ENCODE assay signal across 27 cellular contexts in the genomic region with DNA sequence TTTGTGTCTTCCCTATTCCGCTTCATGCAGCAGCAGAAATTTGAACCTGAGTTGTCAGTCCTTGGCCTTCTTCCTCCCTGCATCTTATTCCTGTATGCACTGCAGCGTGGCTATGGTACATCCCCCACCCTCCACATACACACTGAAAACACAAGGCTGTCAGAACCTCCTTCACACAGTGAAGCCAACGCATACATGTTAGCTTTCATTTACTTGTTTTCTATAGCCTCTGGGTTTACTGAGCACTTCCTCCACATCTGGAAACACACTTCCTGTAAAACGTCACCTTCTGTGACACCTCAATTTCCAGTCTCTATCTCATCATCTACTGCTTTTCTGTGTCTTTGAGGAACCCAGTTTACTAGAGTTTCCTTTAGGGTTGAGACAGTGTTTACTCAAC. TPM values are rescaled to one million over a fixed set of nuclear protein-coding genes. Genes with fewer than 3 reads are reported as not detected.
A peak's percentile ranks its signal among the peaks of the same experiment; 100 is the strongest.
DNase-seq lines count a peak whose midpoint lies in the region; ATAC-seq, FAIRE-seq and TF ChIP-seq lines count a peak whose summit lies in the region.
"Had no signal": no experiment of that assay in that cellular context is flagged by ENCODE, and none has a peak within 500 bp of the region (broad histone marks: within the 10 kb centered on the region; RNA-seq: fewer than 3 reads in every experiment).

No MANE protein-coding gene starts in this region.

- no peaks in the 10 kb centered on the region for H3K9me3 ChIP-seq in Loucy (ENCODE audit: insufficient read depth, low read depth, low read length)
- H3K9me3 ChIP-seq in kidney (ENCODE audit: control insufficient read depth in 1 of 2, low read length in 2 of 2), result no peaks in the 10 kb centered on the region
- H3K9me3 ChIP-seq: heart right ventricle, tibial nerve had no signal

- H3K4me2 ChIP-seq in Loucy (ENCODE audit: low read depth, low read length, poor library complexity, severe bottlenecking), result peak overlapping the region; percentile 3

- no peak overlapping the region for H3K4me3 Mint-ChIP-seq in stimulated activated naive CD8-positive, alpha-beta T cell treated with anti-CD3 and anti-CD28 coated beads, Interleukin-15, amount 100 ng/mL, for 72 hours
- H3K4me3 Mint-ChIP-seq in activated T-helper 1 cell treated with anti-CD3 and anti-CD28 coated beads, Interleukin-12 subunit alpha, Interleukin-12 subunit beta, Interleukin-2, Interleukin-4 antibody, amounts not matched to agents 30 ng/mL and 10 ng/mL and 1 ng/mL, durations not matched to agents 14 hours and 24 hours and 36 hours, result peak overlapping the region; percentile 32
- H3K4me3 Mint-ChIP-seq: stimulated activated naive CD8-positive, alpha-beta T cell treated with anti-CD3 and anti-CD28 coated beads, Interleukin-15, Interleukin-2, amounts not matched to agents 100 ng/mL and 50 ng/mL, for 24 hours had no signal

- no peaks in the 10 kb centered on the region for H3F3A ChIP-seq in Loucy (ENCODE audit: low read depth)

- intact Hi-C loops in activated T-helper 1 cell treated with anti-CD3 and anti-CD28 coated beads, Interleukin-12 subunit alpha, Interleukin-12 subunit beta, Interleukin-2, Interleukin-4 antibody, amounts not matched to agents 30 ng/mL and 10 ng/mL and 1 ng/mL, durations not matched to agents 14 hours and 24 hours and 36 hours (cut with micrococcal nuclease), result no loop called here
- intact Hi-C loops in kidney (cut with DNase I), result no loop called here

- H3K27me3 Mint-ChIP-seq in stimulated activated naive CD8-positive, alpha-beta T cell treated with anti-CD3 and anti-CD28 coated beads, Interleukin-15, amount 100 ng/mL, for 72 hours, result no peaks in the 10 kb centered on the region
- peaks cover 2% of the 10 kb centered on the region for H3K27me3 Mint-ChIP-seq in activated T-helper 1 cell treated with anti-CD3 and anti-CD28 coated beads, Interleukin-12 subunit alpha, Interleukin-12 subunit beta, Interleukin-2, Interleukin-4 antibody, amounts not matched to agents 30 ng/mL and 10 ng/mL and 1 ng/mL, durations not matched to agents 14 hours and 24 hours and 36 hours (ENCODE audit: insufficient read depth)
- H3K27me3 Mint-ChIP-seq: progenitor cell of endocrine pancreas; stimulated activated naive CD8-positive, alpha-beta T cell treated with anti-CD3 and anti-CD28 coated beads, Interleukin-15, Interleukin-2, amounts not matched to agents 100 ng/mL and 50 ng/mL, for 24 hours had no signal

- no peaks in the 10 kb centered on the region for H3K36me3 ChIP-seq in Loucy (ENCODE audit: insufficient read depth, low read length)
- H3K36me3 ChIP-seq in kidney (ENCODE audit: control insufficient read depth in 1 of 2, insufficient read depth in 2 of 2, low read length in 2 of 2), result no peaks in the 10 kb centered on the region
- H3K36me3 ChIP-seq: heart right ventricle, tibial nerve had no signal

- H3K4me1 Mint-ChIP-seq in stimulated activated naive CD8-positive, alpha-beta T cell treated with anti-CD3 and anti-CD28 coated beads, Interleukin-15, amount 100 ng/mL, for 72 hours, result peaks cover 7% of the 10 kb centered on the region
- peaks cover 11% of the 10 kb centered on the region for H3K4me1 Mint-ChIP-seq in activated T-helper 1 cell treated with anti-CD3 and anti-CD28 coated beads, Interleukin-12 subunit alpha, Interleukin-12 subunit beta, Interleukin-2, Interleukin-4 antibody, amounts not matched to agents 30 ng/mL and 10 ng/mL and 1 ng/mL, durations not matched to agents 14 hours and 24 hours and 36 hours (ENCODE audit: low read depth)

- no peak for DNase-seq in stimulated activated naive CD8-positive, alpha-beta T cell treated with anti-CD3 and anti-CD28 coated beads, Interleukin-15, amount 100 ng/mL, for 72 hours
- DNase-seq in stimulated activated naive CD8-positive, alpha-beta T cell treated with anti-CD3 and anti-CD28 coated beads, Interleukin-15, Interleukin-2, amounts not matched to agents 100 U/mL and 50 U/mL, for 24 hours, result no peak
- DNase-seq in activated T-helper 1 cell treated with anti-CD3 and anti-CD28 coated beads, Interleukin-12 subunit alpha, Interleukin-12 subunit beta, Interleukin-2, Interleukin-4 antibody, amounts not matched to agents 30 ng/mL and 10 ng/mL and 1 ng/mL, durations not matched to agents 14 hours and 24 hours and 36 hours (ENCODE audit: low spot score), result no peak
- DNase-seq in GM20000 (ENCODE audit: low spot score) (no peak), kidney (no peak), activated gamma-delta T cell treated with Interleukin-2 at 50 U/mL for 16 hours (no peak)
- DNase-seq: activated naive CD4-positive, alpha-beta T cell; amygdala; DMS153; effector memory CD4-positive, alpha-beta T cell; foreskin fibroblast; GM23248; heart right ventricle; NCI-H1105; NCI-H2081; NCI-H345; NCI-H748 treated with DMSO at 0.1 percent for 48 hours; OCI-M1; Right ventricle myocardium superior had no signal

- H3K9me2 ChIP-seq in Loucy (replicated peaks; ENCODE audit: low read depth, low read length), result no peaks in the 10 kb centered on the region

- H3K27ac Mint-ChIP-seq in stimulated activated naive CD8-positive, alpha-beta T cell treated with anti-CD3 and anti-CD28 coated beads, Interleukin-15, amount 100 ng/mL, for 72 hours, result peak overlapping the region in 1 of 2 donors; percentile 9
- peak overlapping the region; percentile 63 for H3K27ac Mint-ChIP-seq in activated T-helper 1 cell treated with anti-CD3 and anti-CD28 coated beads, Interleukin-12 subunit alpha, Interleukin-12 subunit beta, Interleukin-2, Interleukin-4 antibody, amounts not matched to agents 30 ng/mL and 10 ng/mL and 1 ng/mL, durations not matched to agents 14 hours and 24 hours and 36 hours
- H3K27ac Mint-ChIP-seq: progenitor cell of endocrine pancreas; stimulated activated naive CD8-positive, alpha-beta T cell treated with anti-CD3 and anti-CD28 coated beads, Interleukin-15, Interleukin-2, amounts not matched to agents 100 ng/mL and 50 ng/mL, for 24 hours had no signal

- peaks cover 2% of the 10 kb centered on the region for H3K36me3 Mint-ChIP-seq in activated T-helper 1 cell treated with anti-CD3 and anti-CD28 coated beads, Interleukin-12 subunit alpha, Interleukin-12 subunit beta, Interleukin-2, Interleukin-4 antibody, amounts not matched to agents 30 ng/mL and 10 ng/mL and 1 ng/mL, durations not matched to agents 14 hours and 24 hours and 36 hours (ENCODE audit: low read depth)

- H3K27ac ChIP-seq in kidney (ENCODE audit: low read depth in 2 of 2, low read length in 2 of 2), result no peak overlapping the region
- H3K27ac ChIP-seq: GM23248, heart right ventricle, tibial nerve had no signal

- H3K9ac ChIP-seq in Loucy (ENCODE audit: low read depth, low read length, poor library complexity, severe bottlenecking) (no peak overlapping the region), kidney (ENCODE audit: low read length in 2 of 2) (no peak overlapping the region)
- H3K9ac ChIP-seq: GM23248 had no signal

- no peak overlapping the region; the same call in 1 of the 2 replicates for H2AFZ ChIP-seq in Loucy (ENCODE audit: low read length)
- H2AFZ ChIP-seq: GM23248 had no signal

- no peak overlapping the region for H3K4me3 ChIP-seq in Loucy (ENCODE audit: low read length, poor library complexity, severe bottlenecking)
- no peak overlapping the region for H3K4me3 ChIP-seq in kidney (ENCODE audit: low read length in 2 of 2)
- H3K4me3 ChIP-seq: GM23248, heart right ventricle, tibial nerve had no signal

- H4K20me1 ChIP-seq in Loucy (ENCODE audit: insufficient read depth, low read length, poor library complexity, severe bottlenecking), result no peaks in the 10 kb centered on the region

- ATAC-seq in stimulated activated naive CD8-positive, alpha-beta T cell treated with anti-CD3 and anti-CD28 coated beads, Interleukin-15, amount 100 ng/mL, for 72 hours, result peak; percentile 39
- ATAC-seq in stimulated activated naive CD8-positive, alpha-beta T cell treated with anti-CD3 and anti-CD28 coated beads, Interleukin-15, Interleukin-2, amounts not matched to agents 100 U/mL and 50 U/mL, for 24 hours, result no peak
- ATAC-seq: heart right ventricle, sciatic nerve had no signal

- no peak for TF ChIP-seq CTCF in Loucy (conservative IDR thresholded peaks at IDR 0.05; ENCODE audit: low read length)
- no peak for TF ChIP-seq CTCF in GM20000 (IDR thresholded peaks at IDR 0.05; ENCODE audit: extremely low read depth, missing control alignments)
- no peak for TF ChIP-seq CTCF in kidney (IDR thresholded peaks at IDR 0.05; ENCODE audit: borderline replicate concordance, extremely low read depth, insufficient read depth)

- no peaks in the 10 kb centered on the region for H3K9me3 Mint-ChIP-seq in stimulated activated naive CD8-positive, alpha-beta T cell treated with anti-CD3 and anti-CD28 coated beads, Interleukin-15, amount 100 ng/mL, for 72 hours
- peaks cover 4% of the 10 kb centered on the region for H3K9me3 Mint-ChIP-seq in activated T-helper 1 cell treated with anti-CD3 and anti-CD28 coated beads, Interleukin-12 subunit alpha, Interleukin-12 subunit beta, Interleukin-2, Interleukin-4 antibody, amounts not matched to agents 30 ng/mL and 10 ng/mL and 1 ng/mL, durations not matched to agents 14 hours and 24 hours and 36 hours
- H3K9me3 Mint-ChIP-seq: stimulated activated naive CD8-positive, alpha-beta T cell treated with anti-CD3 and anti-CD28 coated beads, Interleukin-15, Interleukin-2, amounts not matched to agents 100 ng/mL and 50 ng/mL, for 24 hours had no signal

- no peaks in the 10 kb centered on the region for H3K79me2 ChIP-seq in Loucy (ENCODE audit: insufficient read depth, low read length)

- H3K27me3 ChIP-seq in Loucy (ENCODE audit: insufficient read depth, low read length, poor library complexity, severe bottlenecking), result no peaks in the 10 kb centered on the region
- H3K27me3 ChIP-seq: heart right ventricle, tibial nerve had no signal

- no peak for FAIRE-seq in kidney (lab: Jason Lieb, UNC)
- FAIRE-seq: bronchial epithelial cell, colon, G401.6 had no signal

- H3K4me1 ChIP-seq in Loucy (ENCODE audit: insufficient read depth, low read length, poor library complexity, severe bottlenecking), result peaks cover 16% of the 10 kb centered on the region
- no peaks in the 10 kb centered on the region for H3K4me1 ChIP-seq in kidney (ENCODE audit: control insufficient read depth in 1 of 2, insufficient read depth in 1 of 2, low read depth in 1 of 2, low read length in 2 of 2)
- H3K4me1 ChIP-seq: tibial nerve had no signal

RNA-seq across cellular contexts. Expression of a gene that starts 47.0 kb away (rescaled TPM):
- total RNA-seq in activated T-helper 1 cell treated with anti-CD3 and anti-CD28 coated beads, Interleukin-12 subunit alpha, Interleukin-12 subunit beta, Interleukin-2, Interleukin-4 antibody, amounts not matched to agents 30 ng/mL and 10 ng/mL and 1 ng/mL, durations not matched to agents 14 hours and 24 hours and 36 hours, result not detected in 2 replicates
- 13.8 TPM for total RNA-seq in kidney
- polyA plus RNA-seq in kidney (ENCODE audit: insufficient read depth, low read depth, low replicate concordance), result 1.2 TPM
- total RNA-seq: bronchial epithelial cell had no signal

RNA-seq across cellular contexts. Expression of a gene that starts 57.8 kb away (rescaled TPM):
- total RNA-seq in activated T-helper 1 cell treated with anti-CD3 and anti-CD28 coated beads, Interleukin-12 subunit alpha, Interleukin-12 subunit beta, Interleukin-2, Interleukin-4 antibody, amounts not matched to agents 30 ng/mL and 10 ng/mL and 1 ng/mL, durations not matched to agents 14 hours and 24 hours and 36 hours, result 30.3 and 33.2 TPM in 2 replicates
- 192 TPM for total RNA-seq in kidney
- 122 TPM for polyA plus RNA-seq in kidney (ENCODE audit: insufficient read depth, low read depth, low replicate concordance)

Comparison
In these comparisons a context has a peak if more than half of its experiments do, and no peak if none do; other contexts are left out.
1. RNA of a gene that starts 47.0 kb away (total RNA-seq): 13.8 TPM in kidney (single experiment); not detected in activated T-helper 1 cell treated with anti-CD3 and anti-CD28 coated beads, Interleukin-12 subunit alpha, Interleukin-12 subunit beta, Interleukin-2, Interleukin-4 antibody, amounts not matched to agents 30 ng/mL and 10 ng/mL and 1 ng/mL, durations not matched to agents 14 hours and 24 hours and 36 hours; every median in the first group is over 10 times any median in the second.